30 cellular contexts compared by ENCODE assay signal in genomic region chr18:50045126-50045525, GRCh38.
"Had no signal": no experiment of that assay in that cellular context is flagged by ENCODE, and none has a peak within 500 bp of the region (broad histone marks: within the 10 kb centered on the region; RNA-seq: fewer than 3 reads in every experiment).

No MANE protein-coding gene starts in this region.

- H3K9me3 ChIP-seq: Peyer's patch had no signal

- H3K27me3 ChIP-seq: Peyer's patch had no signal

- H3K4me3 ChIP-seq: Peyer's patch had no signal

- DNase-seq: activated B cell treated with CpG ODN at 0.5 μM for 24 hours; activated CD4-positive, alpha-beta memory T cell treated with anti-CD3 and anti-CD28 coated beads for 36 hours; activated CD4-positive, alpha-beta T cell treated with anti-CD3 and anti-CD28 coated beads for 4 hours; activated CD4-positive, alpha-beta T cell treated with anti-CD3 and anti-CD28 coated beads, Interleukin-2, amount 50 U/mL, for 1 hour; activated CD4-positive, CD25-positive, alpha-beta regulatory T cell treated with anti-CD3 and anti-CD28 coated beads, Interleukin-2, amount 50 U/mL, for 72 hours; activated CD8-positive, alpha-beta memory T cell treated with anti-CD3 and anti-CD28 coated beads, Interleukin-2, amount 50 U/mL, for 4 hours; activated gamma-delta T cell treated with Interleukin-2 at 50 U/mL for 16 hours; activated naive CD4-positive, alpha-beta T cell treated with anti-CD3 and anti-CD28 coated beads for 36 hours; activated T-cell treated with anti-CD3 and anti-CD28 coated beads for 4 hours; activated T-cell treated with anti-CD3 and anti-CD28 coated beads, Interleukin-2, amount 50 U/mL, for 4 hours; anterior cingulate cortex; central memory CD4-positive, alpha-beta T cell; Kasumi-1; NCI-H1092 treated with DMSO at 0.1 percent for 48 hours; NCI-H1417; NCI-H146; NCI-H187; NCI-H2081; NCI-H226; NCI-H446 treated with DMSO at 0.1 percent for 48 hours; NK-92 treated with Interleukin-12 subunit alpha and Interleukin-12 subunit beta, amount 100 ng/mL, for 24 hours; PC-3; Peyer's patch; RPMI8226; SHP77 treated with DMSO at 0.1 percent for 48 hours; SW 1271; T-helper 1 cell; T-helper 2 cell; T-helper 9 cell had no signal

- ATAC-seq: activated T-cell treated with anti-CD3 and anti-CD28 coated beads, Interleukin-2, amount 50 U/mL, for 4 hours had no signal

- H3K27ac ChIP-seq: Peyer's patch, VCaP had no signal

- H3K4me1 ChIP-seq: Peyer's patch had no signal
